Comparison of ENCODE assay signal across 19 cellular contexts in genomic region chr12:104966677-104967076, GRCh38. TPM values are rescaled to one million over a fixed set of nuclear protein-coding genes. Genes with fewer than 3 reads are reported as not detected.
DNase-seq lines count a peak whose midpoint lies in the region; ATAC-seq, FAIRE-seq and TF ChIP-seq lines count a peak whose summit lies in the region.
"Had no signal": no experiment of that assay in that cellular context is flagged by ENCODE, and none has a peak within 500 bp of the region (broad histone marks: within the 10 kb centered on the region; RNA-seq: fewer than 3 reads in every experiment).

No MANE protein-coding gene starts in this region.

- DNase-seq in GM12892 (ENCODE audit: insufficient read length): peak; percentile 16
- no peak for DNase-seq in UCSD-AML1 (lab: John Stamatoyannopoulos, UW; ENCODE audit: unreplicated experiment)
- DNase-seq in omental fat pad (ENCODE audit: low spot score): no peak
- no peak for DNase-seq in gastrocnemius medialis
- DNase-seq in ovary: no peak
- DNase-seq: activated CD8-positive, alpha-beta T cell treated with anti-CD3 and anti-CD28 coated beads, Interleukin-2, amount 10 ng/mL, durations not matched to agents 7 days and 5 days; cortex of kidney; DMS79 treated with DMSO at 0.1 percent for 48 hours; foreskin keratinocyte; NCI-H1930; stimulated activated CD4-positive, alpha-beta T cell treated with anti-CD3 and anti-CD28 coated beads, Interleukin-15, amount 100 ng/mL, for 24 hours; T-helper 1 cell had no signal

- in situ Hi-C loops in gastrocnemius medialis (cut with MboI; ENCODE audit: low sequenced_read_pairs in 4 of 4): no loop called here

- TF ChIP-seq CTCF in omental fat pad (IDR thresholded peaks at IDR 0.05) (no peak), gastrocnemius medialis (IDR thresholded peaks at IDR 0.05 in 4 of 5, conservative IDR thresholded peaks at IDR 0.05 in 1 of 5) (no peak), ovary (IDR thresholded peaks at IDR 0.05) (no peak)

- no peak for TF ChIP-seq EP300 in ovary (IDR thresholded peaks at IDR 0.05)

- intact Hi-C loops in gastrocnemius medialis (cut with DNase I; ENCODE audit: low total_unique reads): no loop called here
- intact Hi-C loops in ovary (cut with DNase I): no loop called here

- TF ChIP-seq POLR2A in GM12892 (IDR thresholded peaks at IDR 0.05; ENCODE audit: low read depth, low read length) (no peak), gastrocnemius medialis (IDR thresholded peaks at IDR 0.05) (no peak), ovary (IDR thresholded peaks at IDR 0.05) (no peak)

- H3K4me1 ChIP-seq in gastrocnemius medialis (no peaks in the 10 kb centered on the region), ovary (ENCODE audit: insufficient read depth) (no peaks in the 10 kb centered on the region)
- H3K4me1 ChIP-seq: foreskin keratinocyte had no signal

- no peaks in the 10 kb centered on the region for H3K27me3 ChIP-seq in gastrocnemius medialis
- no peaks in the 10 kb centered on the region for H3K27me3 ChIP-seq in ovary

- H3K27ac ChIP-seq in gastrocnemius medialis (no peak overlapping the region), ovary (no peak overlapping the region)
- H3K27ac ChIP-seq: foreskin keratinocyte, neutrophil had no signal

- no peak overlapping the region for H3K4me3 ChIP-seq in gastrocnemius medialis
- no peak overlapping the region for H3K4me3 ChIP-seq in ovary

- WGBS in ovary, 3 donors: 94 to 97% (median 95%) methylated on average over 4 of the region's 4 CpGs

- no peaks in the 10 kb centered on the region for H3K36me3 ChIP-seq in gastrocnemius medialis
- H3K36me3 ChIP-seq in ovary: no peaks in the 10 kb centered on the region
- H3K36me3 ChIP-seq: neutrophil had no signal

- FAIRE-seq in GM12892 (lab: Jason Lieb, UNC): peak; percentile 70

- peak; percentile 76 for ATAC-seq in GM19463 (IDR thresholded peaks at IDR 0.05; ENCODE audit: unreplicated experiment)
- ATAC-seq in HG02852 (IDR thresholded peaks at IDR 0.05; ENCODE audit: unreplicated experiment): peak; percentile 89
- peak; percentile 87 for ATAC-seq in HG03460 (IDR thresholded peaks at IDR 0.05; ENCODE audit: unreplicated experiment)
- ATAC-seq in omental fat pad (ENCODE audit: low FRiP score): no peak
- ATAC-seq in gastrocnemius medialis: no peak
- ATAC-seq: activated CD8-positive, alpha-beta T cell treated with anti-CD3 and anti-CD28 coated beads, Interleukin-2, amount 10 ng/mL, durations not matched to agents 7 days and 5 days; activated naive CD4-positive, alpha-beta T cell treated with anti-CD3 and anti-CD28 coated beads, Interleukin-2, amount 50 U/mL, for 72 hours; foreskin keratinocyte; left lobe of liver; stimulated activated effector memory CD8-positive, alpha-beta T cell treated with anti-CD3 and anti-CD28 coated beads, Interleukin-12 subunit alpha, Interleukin-12 subunit beta, amount 100 ng/mL, for 72 hours had no signal

- no peaks in the 10 kb centered on the region for H3K9me3 ChIP-seq in gastrocnemius medialis
- no peaks in the 10 kb centered on the region for H3K9me3 ChIP-seq in ovary
- H3K9me3 ChIP-seq: neutrophil had no signal

RNA-seq across cellular contexts. Expression of gene SLC41A2, which starts 8.6 kb away (rescaled TPM):
- 16.5 TPM for polyA plus RNA-seq in GM12892 (2012; ENCODE audit: missing spikeins)
- total RNA-seq in omental fat pad (10 to 100 TPM; 38.6 to 67.4 (median 60.0) TPM), gastrocnemius medialis (1 to 10 TPM in 2 of 4 donors, under 1 TPM in 2; 0.35 to 4.5 (median 0.83) TPM), ovary (10 to 100 TPM; 18.2 to 55.1 (median 27.4) TPM)
- 1 to 10 TPM; 3.1 to 8.6 TPM for polyA plus RNA-seq in ovary

RNA-seq across cellular contexts. Expression of gene NOPCHAP1, which starts 19.4 kb away (rescaled TPM):
- 56.8 TPM for polyA plus RNA-seq in GM12892 (2012; ENCODE audit: missing spikeins)
- total RNA-seq in omental fat pad (1 to 10 TPM; 3.8 to 9.8 (median 6.4) TPM), gastrocnemius medialis (1 to 10 TPM; 2.5 to 5.0 (median 3.3) TPM), ovary (10 to 100 TPM in 5 of 7 donors, 1 to 10 TPM in 2; 4.5 to 20.2 (median 13.6) TPM)
- polyA plus RNA-seq in ovary: 1 to 10 TPM; 5.2 to 6.6 TPM

Comparison
In these comparisons a context has a peak if more than half of its experiments do, and no peak if none do; other contexts are left out.
1. ATAC-seq: peak in GM19463 (single experiment), HG02852 (single experiment) and HG03460 (single experiment); none in omental fat pad (single experiment) and gastrocnemius medialis (0 of 2).